Comparison of ENCODE assay signal across 8 cellular contexts in the genomic region with DNA sequence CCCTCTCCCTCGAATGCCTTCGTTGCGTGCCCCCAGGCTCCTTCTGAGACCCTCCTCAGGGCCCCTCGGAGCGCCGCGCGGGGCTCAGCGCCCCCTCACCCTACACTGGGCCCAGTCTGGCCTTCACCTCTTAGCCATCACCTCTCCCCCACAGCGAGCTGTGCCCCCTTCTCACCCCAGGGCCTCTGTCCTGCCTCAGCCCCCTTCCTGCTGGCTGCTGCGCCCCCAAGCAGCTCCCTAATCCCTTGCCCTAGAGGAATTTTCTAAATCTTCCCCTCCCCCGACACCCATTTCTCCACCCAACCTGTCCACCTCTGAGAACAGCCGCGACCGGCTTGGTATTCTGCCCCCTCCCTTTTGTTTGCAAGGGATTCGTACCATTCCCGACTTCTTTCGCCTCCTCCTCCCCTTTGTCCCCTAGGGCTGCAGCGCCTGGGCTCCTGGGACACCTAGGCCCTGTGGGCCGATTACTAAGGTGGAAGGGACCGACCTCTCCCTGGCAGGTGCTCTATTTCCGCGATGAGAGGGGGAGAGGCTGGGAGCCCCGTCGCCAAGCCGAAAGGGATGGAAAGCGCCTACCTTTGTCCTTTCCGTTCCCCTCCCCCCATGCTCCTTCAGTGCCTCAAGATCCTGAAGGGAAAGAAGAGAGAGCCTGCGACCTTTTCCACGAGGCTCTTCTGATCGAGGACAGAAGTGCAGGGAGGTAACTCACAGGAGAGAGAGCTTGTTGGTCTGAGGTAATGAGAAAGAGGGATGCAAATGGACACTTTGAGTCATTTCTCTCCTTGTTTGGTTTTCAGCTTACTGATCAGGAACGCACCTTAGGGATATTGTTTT. TPM values are rescaled to one million over a fixed set of nuclear protein-coding genes. Genes with fewer than 3 reads are reported as not detected.
DNase-seq lines count a peak whose midpoint lies in the region; ATAC-seq, FAIRE-seq and TF ChIP-seq lines count a peak whose summit lies in the region.

No MANE protein-coding gene starts in this region.

- DNase-seq in GM12864 (ENCODE audit: low read depth), result no peak
- DNase-seq in Jurkat, Clone E6-1 (ENCODE audit: low read depth, low spot score), result no peak
- no peak for DNase-seq in astrocyte (ENCODE audit: low read depth)
- DNase-seq in HepG2 (ENCODE audit: low spot score), result no peak
- DNase-seq in type B pancreatic cell (ENCODE audit: extremely low spot score, unreplicated experiment), result no peak
- DNase-seq in cerebellar cortex (ENCODE audit: low spot score), result no peak

- H4K20me1 ChIP-seq in astrocyte (ENCODE audit: insufficient read depth, low read length) (no peaks in the 10 kb centered on the region), HepG2 (ENCODE audit: insufficient read depth, low read length) (no peaks in the 10 kb centered on the region)

- CTCF ChIA-PET in HepG2 (lab: Yijun Ruan, JAX; ENCODE audit: low intra/inter-chr PET ratio, low total read pairs), result interaction anchor here (1.6 kb wide), 1 partner anchor 209 kb away, joined by 9 read pairs; no protein-coding TSS in a partner anchor

- H3K27me3 Mint-ChIP-seq in astrocyte (ENCODE audit: low read depth, unreplicated experiment) (peaks cover 2% of the 10 kb centered on the region), type B pancreatic cell (no peaks in the 10 kb centered on the region)

- no TSS peak for BruUV-seq in HepG2 (replicated peaks; lab: Mats Ljungman, UMichigan)

- H3K27ac ChIP-seq in astrocyte (ENCODE audit: low read depth, low read length), result no peak overlapping the region
- H3K27ac ChIP-seq in HepG2 (ENCODE audit: extremely low read length, insufficient read depth, low read length), result peak overlapping the region; percentile 69

- H3K9me3 ChIP-seq in astrocyte (ENCODE audit: insufficient read depth, low read depth, low read length) (no peaks in the 10 kb centered on the region), HepG2 (ENCODE audit: low read length) (no peaks in the 10 kb centered on the region)

- H3K27me3 ChIP-seq in astrocyte (ENCODE audit: insufficient read depth, low read length) (no peaks in the 10 kb centered on the region), HepG2 (ENCODE audit: control insufficient read depth in 1 of 2, insufficient read depth in 2 of 2, low read length in 2 of 2) (no peaks in the 10 kb centered on the region; a peak in 1 of 5 replicates)

- intact Hi-C loops in HepG2 (cut with micrococcal nuclease; ENCODE audit: unreplicated experiment), result loop anchor here (2.0 kb wide), 2 partner anchors 21 to 99 kb away; no protein-coding TSS in a partner anchor

- H3K36me3 Mint-ChIP-seq in astrocyte (ENCODE audit: low read depth, unreplicated experiment), result peaks cover 2% of the 10 kb centered on the region
- peaks cover 17% of the 10 kb centered on the region for H3K36me3 Mint-ChIP-seq in type B pancreatic cell

- in situ Hi-C loops in HepG2 (cut with HindIII; ENCODE audit: extremely low pct_ligation_motif_present, low pct_unique_long_range_greater_than_20kb), result loop anchor here (10.0 kb wide), 1 partner anchor 209 kb away; no protein-coding TSS in a partner anchor

- no peak for TF ChIP-seq RAD21 in HepG2 (CRISPR knock-in tag; IDR thresholded peaks at IDR 0.05)

- H3K4me3 ChIP-seq in GM12864 (ENCODE audit: low read depth, low read length) (peak overlapping the region; percentile 57), astrocyte (ENCODE audit: insufficient read depth, low read depth, low read length) (peak overlapping the region; percentile 57), HepG2 (replicated peaks in 1 of 3; ENCODE audit: insufficient read depth in 1 of 3, low read depth in 2 of 3, low read length in 3 of 3) (peak overlapping the region; percentile 67 to 84 (median 78))
- H3K4me3 ChIP-seq in Jurkat, Clone E6-1 (ENCODE audit: low read length), result peak overlapping the region; percentile 61

- TF ChIP-seq CTCF in GM12864 (IDR thresholded peaks at IDR 0.05; ENCODE audit: low read depth, low read length, missing control alignments) (no peak), astrocyte (IDR thresholded peaks at IDR 0.05; ENCODE audit: insufficient read depth, low read depth, low read length) (no peak), HepG2 (CRISPR knock-in tag; IDR thresholded peaks at IDR 0.05) (no peak), type B pancreatic cell (conservative IDR thresholded peaks at IDR 0.05) (no peak)

- no peak for TF ChIP-seq POLR2A in HepG2 (IDR thresholded peaks at IDR 0.05; ENCODE audit: insufficient read depth in 1 of 2, low read depth in 2 of 2, low read length in 2 of 2)

- H3K36me3 ChIP-seq in astrocyte (ENCODE audit: insufficient read depth, low read length) (no peaks in the 10 kb centered on the region), HepG2 (replicated peaks in 1 of 2; ENCODE audit: control insufficient read depth in 1 of 2, insufficient read depth in 2 of 2, low read length in 2 of 2) (no peaks in the 10 kb centered on the region)

- FAIRE-seq in astrocyte (lab: Jason Lieb, UNC), result no peak
- FAIRE-seq in HepG2 (lab: Jason Lieb, UNC), result peak; percentile 51

- H3K4me3 Mint-ChIP-seq in astrocyte (ENCODE audit: unreplicated experiment) (peak overlapping the region; percentile 86), type B pancreatic cell (peak overlapping the region; percentile 94)

- H3K4me1 ChIP-seq in astrocyte (ENCODE audit: insufficient read depth, low read length), result no peaks in the 10 kb centered on the region
- H3K4me1 ChIP-seq in HepG2 (ENCODE audit: insufficient read depth, low read length), result peaks cover 24% of the 10 kb centered on the region

- ATAC-seq in HepG2 (peak; percentile 21), GM18861 (IDR thresholded peaks at IDR 0.05; ENCODE audit: unreplicated experiment) (no peak), HG02981 (IDR thresholded peaks at IDR 0.05; ENCODE audit: unreplicated experiment) (no peak)

- H3K27ac Mint-ChIP-seq in astrocyte (ENCODE audit: unreplicated experiment) (no peak overlapping the region), type B pancreatic cell (peak overlapping the region; percentile 92)

- peak overlapping the region; percentile 91 for H3K4me2 ChIP-seq in astrocyte (ENCODE audit: low read length)
- H3K4me2 ChIP-seq in HepG2 (ENCODE audit: low read depth, low read length), result peak overlapping the region; percentile 73

- 4% methylated on average over 22 of the region's 32 CpGs for WGBS in HepG2 (ENCODE audit: low lambda C conversion rate)

- peak overlapping the region; percentile 56 for H2AFZ ChIP-seq in astrocyte (ENCODE audit: low read depth, low read length)
- no peak overlapping the region for H2AFZ ChIP-seq in HepG2 (ENCODE audit: low read length)

- H3K9me3 Mint-ChIP-seq in astrocyte (ENCODE audit: unreplicated experiment) (no peaks in the 10 kb centered on the region), type B pancreatic cell (peaks cover 3% of the 10 kb centered on the region)

- POLR2A ChIA-PET in HepG2 (lab: Yijun Ruan, JAX), result no interaction called here

- H3K4me1 Mint-ChIP-seq in astrocyte (ENCODE audit: low read depth, unreplicated experiment), result no peaks in the 10 kb centered on the region
- peaks cover 11% of the 10 kb centered on the region for H3K4me1 Mint-ChIP-seq in type B pancreatic cell (ENCODE audit: unreplicated experiment)

- TF ChIP-seq EP300 in HepG2 (IDR thresholded peaks at IDR 0.05; ENCODE audit: low read depth in 2 of 2, low read length in 2 of 2) (no peak), HepG2 (CRISPR knock-in tag; IDR thresholded peaks at IDR 0.05; ENCODE audit: borderline replicate concordance) (no peak)

- H3K79me2 ChIP-seq in astrocyte (ENCODE audit: insufficient read depth, low read length) (no peaks in the 10 kb centered on the region), HepG2 (ENCODE audit: insufficient read depth, low read length) (peaks cover 10% of the 10 kb centered on the region)

- H3K9ac ChIP-seq in astrocyte (ENCODE audit: low read length) (peak overlapping the region; percentile 72), HepG2 (ENCODE audit: insufficient read depth, low read depth, low read length) (peak overlapping the region; percentile 77)

RNA-seq across cellular contexts. Expression of gene DLG3, which starts 10.9 kb away (rescaled TPM):
- polyA plus RNA-seq in Jurkat, Clone E6-1 (2012; ENCODE audit: insufficient read depth, insufficient read length), result 11.3 TPM
- total RNA-seq in astrocyte, result 14.5 and 15.2 TPM in 2 replicates
- total RNA-seq in HepG2 (2016; rRNA removed; fragmentation: Illumina TruSeq; extraction: Trizol), result 19.4 and 27.2 TPM in 2 replicates
- 6.6 and 7.1 TPM in 2 replicates for total RNA-seq in HepG2 (2016; cell fraction: cytosol; rRNA removed; fragmentation: Illumina TruSeq; extraction: Trizol; ENCODE audit: low read depth)
- total RNA-seq in HepG2 (2016; cell fraction: insoluble cytoplasmic fraction; rRNA removed; fragmentation: Illumina TruSeq; extraction: Trizol), result 20.2 and 26.2 TPM in 2 replicates
- 12.9 and 17.9 TPM in 2 replicates for total RNA-seq in HepG2 (2016; cell fraction: membrane; rRNA removed; fragmentation: Illumina TruSeq; extraction: Trizol)
- total RNA-seq in HepG2 (2016; cell fraction: nucleus; rRNA removed; fragmentation: Illumina TruSeq; extraction: Trizol), result 8.2 and 12.6 TPM in 2 replicates
- 8.1 and 9.9 TPM in 2 replicates for polyA plus RNA-seq in HepG2 (2011; rRNA removed)
- 8.0 and 9.9 TPM in 2 replicates for polyA plus RNA-seq in HepG2 (2011; cell fraction: cytosol; rRNA removed)
- polyA plus RNA-seq in HepG2 (2011; cell fraction: nucleus; rRNA removed), result 7.2 and 8.8 TPM in 2 replicates
- 8.5 and 14.8 TPM in 2 replicates for polyA plus RNA-seq in HepG2 (2012)
- polyA plus RNA-seq in HepG2 (2016; cell fraction: cytosol; fragmentation: Illumina TruSeq; extraction: Trizol; ENCODE audit: low read depth), result 8.2 and 8.9 TPM in 2 replicates
- polyA plus RNA-seq in HepG2 (2016; cell fraction: insoluble cytoplasmic fraction; fragmentation: Illumina TruSeq; extraction: Trizol; ENCODE audit: low read depth), result 21.7 and 24.9 TPM in 2 replicates
- 11.1 and 14.3 TPM in 2 replicates for polyA plus RNA-seq in HepG2 (2016; cell fraction: membrane; fragmentation: Illumina TruSeq; extraction: Trizol; ENCODE audit: low read depth)
- 19.8 and 22.3 TPM in 2 replicates for polyA plus RNA-seq in HepG2 (2016; cell fraction: nucleus; fragmentation: Illumina TruSeq; extraction: Trizol; ENCODE audit: insufficient read depth, low read depth)
- 7.0 and 23.9 TPM in 2 replicates for polyA minus RNA-seq in HepG2 (2011; rRNA and poly(A)+ RNA removed; ENCODE audit: low replicate concordance)
- 8.4 and 8.6 TPM in 2 replicates for polyA minus RNA-seq in HepG2 (2011; cell fraction: cytosol; rRNA and poly(A)+ RNA removed)
- polyA minus RNA-seq in HepG2 (2011; cell fraction: nucleus; rRNA and poly(A)+ RNA removed), result 5.4 and 10.7 TPM in 2 replicates
- 41.8 and 44.9 TPM in 2 replicates for total RNA-seq in type B pancreatic cell (ENCODE audit: low replicate concordance)

RNA-seq across cellular contexts. Expression of gene GDPD2, which starts 32.5 kb away (rescaled TPM):
- not detected for polyA plus RNA-seq in Jurkat, Clone E6-1 (2012; ENCODE audit: insufficient read depth, insufficient read length)
- not detected in 2 replicates for total RNA-seq in astrocyte
- total RNA-seq in HepG2 (2016; rRNA removed; fragmentation: Illumina TruSeq; extraction: Trizol), result 0.04 TPM in 1 of 2 replicates, not detected in the other
- total RNA-seq in HepG2 (2016; cell fraction: cytosol; rRNA removed; fragmentation: Illumina TruSeq; extraction: Trizol; ENCODE audit: low read depth), result not detected in 2 replicates
- total RNA-seq in HepG2 (2016; cell fraction: insoluble cytoplasmic fraction; rRNA removed; fragmentation: Illumina TruSeq; extraction: Trizol), result not detected in 2 replicates
- not detected in 2 replicates for total RNA-seq in HepG2 (2016; cell fraction: membrane; rRNA removed; fragmentation: Illumina TruSeq; extraction: Trizol)
- total RNA-seq in HepG2 (2016; cell fraction: nucleus; rRNA removed; fragmentation: Illumina TruSeq; extraction: Trizol), result not detected in 2 replicates
- polyA plus RNA-seq in HepG2 (2011; rRNA removed), result 0.08 TPM in 1 of 2 replicates, not detected in the other
- 0.04 and 0.05 TPM in 2 replicates for polyA plus RNA-seq in HepG2 (2011; cell fraction: cytosol; rRNA removed)
- 0.28 and 0.53 TPM in 2 replicates for polyA plus RNA-seq in HepG2 (2011; cell fraction: nucleus; rRNA removed)
- 0.07 and 0.09 TPM in 2 replicates for polyA plus RNA-seq in HepG2 (2012)
- not detected in 2 replicates for polyA plus RNA-seq in HepG2 (2016; cell fraction: cytosol; fragmentation: Illumina TruSeq; extraction: Trizol; ENCODE audit: low read depth)
- not detected in 2 replicates for polyA plus RNA-seq in HepG2 (2016; cell fraction: insoluble cytoplasmic fraction; fragmentation: Illumina TruSeq; extraction: Trizol; ENCODE audit: low read depth)
- polyA plus RNA-seq in HepG2 (2016; cell fraction: membrane; fragmentation: Illumina TruSeq; extraction: Trizol; ENCODE audit: low read depth), result not detected in 2 replicates
- polyA plus RNA-seq in HepG2 (2016; cell fraction: nucleus; fragmentation: Illumina TruSeq; extraction: Trizol; ENCODE audit: insufficient read depth, low read depth), result not detected in 2 replicates
- 0.18 and 0.61 TPM in 2 replicates for polyA minus RNA-seq in HepG2 (2011; rRNA and poly(A)+ RNA removed; ENCODE audit: low replicate concordance)
- not detected in 2 replicates for polyA minus RNA-seq in HepG2 (2011; cell fraction: cytosol; rRNA and poly(A)+ RNA removed)
- 0.26 TPM in 1 of 2 replicates, not detected in the other for polyA minus RNA-seq in HepG2 (2011; cell fraction: nucleus; rRNA and poly(A)+ RNA removed)
- total RNA-seq in type B pancreatic cell (ENCODE audit: low replicate concordance), result 2.0 and 4.0 TPM in 2 replicates
